In genomic region chr2:75431757-75432156, GRCh38 we compare ENCODE assay signal across 10 cellular contexts.
DNase-seq lines count a peak whose midpoint lies in the region; ATAC-seq, FAIRE-seq and TF ChIP-seq lines count a peak whose summit lies in the region.
"Had no signal": no experiment of that assay in that cellular context is flagged by ENCODE, and none has a peak within 500 bp of the region (broad histone marks: within the 10 kb centered on the region; RNA-seq: fewer than 3 reads in every experiment).

No MANE protein-coding gene starts in this region.

- H3K27me3 Mint-ChIP-seq in activated B cell treated with CpG ODN at 0.5 μM for 24 hours = no peaks in the 10 kb centered on the region

- CTCF ChIA-PET in activated B cell treated with CpG ODN at 0.5 μM for 24 hours (lab: Charles Lee) = interaction anchor here (0.9 to 1.0 kb wide), 2 partner anchors 35 to 117 kb away, joined by 3 read pairs; no protein-coding TSS in a partner anchor

- ATAC-seq in GM18498 (IDR thresholded peaks at IDR 0.05; ENCODE audit: unreplicated experiment) = peak; percentile 73
- peak; percentile 60 for ATAC-seq in GM21367 (IDR thresholded peaks at IDR 0.05; ENCODE audit: unreplicated experiment)
- ATAC-seq in HG03045 (IDR thresholded peaks at IDR 0.05; ENCODE audit: unreplicated experiment) = peak; percentile 47
- peak; percentile 82 for ATAC-seq in activated B cell treated with CpG ODN at 0.5 μM for 24 hours (ENCODE audit: low read depth)

- H3K9me3 Mint-ChIP-seq in activated B cell treated with CpG ODN at 0.5 μM for 24 hours = no peaks in the 10 kb centered on the region
- H3K9me3 Mint-ChIP-seq: activated T-helper 1 cell treated with anti-CD3 and anti-CD28 coated beads, Interleukin-12 subunit alpha, Interleukin-12 subunit beta, Interleukin-2, Interleukin-4 antibody, amounts not matched to agents 30 ng/mL and 10 ng/mL and 1 ng/mL, durations not matched to agents 14 hours and 24 hours and 36 hours had no signal

- intact Hi-C loops in activated B cell treated with CpG ODN at 0.5 μM for 24 hours (cut with micrococcal nuclease) = loop anchor here (1.0 to 10.0 kb wide), 5 partner anchors 14 to 597 kb away; partner anchors contain the start of genes HK2 and POLE4

- H3K4me1 Mint-ChIP-seq in activated B cell treated with CpG ODN at 0.5 μM for 24 hours = peaks cover 65% of the 10 kb centered on the region

- H3K36me3 Mint-ChIP-seq in activated B cell treated with CpG ODN at 0.5 μM for 24 hours (ENCODE audit: low read depth) = no peaks in the 10 kb centered on the region

- peak overlapping the region; percentile 67 for H3K4me3 Mint-ChIP-seq in activated B cell treated with CpG ODN at 0.5 μM for 24 hours
- H3K4me3 Mint-ChIP-seq: activated T-helper 1 cell treated with anti-CD3 and anti-CD28 coated beads, Interleukin-12 subunit alpha, Interleukin-12 subunit beta, Interleukin-2, Interleukin-4 antibody, amounts not matched to agents 30 ng/mL and 10 ng/mL and 1 ng/mL, durations not matched to agents 14 hours and 24 hours and 36 hours had no signal

- no peak for TF ChIP-seq CTCF in activated B cell treated with CpG ODN at 0.5 μM for 24 hours (IDR thresholded peaks at IDR 0.05)

- POLR2A ChIA-PET in activated B cell treated with CpG ODN at 0.5 μM for 24 hours (lab: Charles Lee) = interaction anchor here (1.1 to 2.5 kb wide), 3 partner anchors 11 to 24 kb away, joined by 5 to 21 read pairs (median 11); no protein-coding TSS in a partner anchor

- no peak for TF ChIP-seq POLR2A in H54 (IDR thresholded peaks at IDR 0.05; ENCODE audit: low read depth, low read length)

- no peak for FAIRE-seq in H54 (lab: Jason Lieb, UNC)

- peak overlapping the region; percentile 91 for H3K27ac Mint-ChIP-seq in activated B cell treated with CpG ODN at 0.5 μM for 24 hours
- H3K27ac Mint-ChIP-seq: activated T-helper 1 cell treated with anti-CD3 and anti-CD28 coated beads, Interleukin-12 subunit alpha, Interleukin-12 subunit beta, Interleukin-2, Interleukin-4 antibody, amounts not matched to agents 30 ng/mL and 10 ng/mL and 1 ng/mL, durations not matched to agents 14 hours and 24 hours and 36 hours had no signal

- no peak for DNase-seq in activated B cell treated with CpG ODN at 0.5 μM for 24 hours
- DNase-seq in H54 (ENCODE audit: insufficient read length, low spot score) = no peak
- no peak for DNase-seq in AG08396 (ENCODE audit: low spot score)
- no peak for DNase-seq in activated naive CD4-positive, alpha-beta T cell treated with Interleukin-2 at 50 U/mL for 16 hours
- no peak for DNase-seq in NCI-H1105 treated with DMSO at 0.1 percent for 48 hours (lab: John Stamatoyannopoulos, UW)
- DNase-seq: NCI-H2171 had no signal
